Comparison of ENCODE assay signal across 8 cellular contexts in genomic region chr15:90001062-90001682, GRCh38. TPM values are rescaled to one million over a fixed set of nuclear protein-coding genes. Genes with fewer than 3 reads are reported as not detected.
A peak's percentile ranks its signal among the peaks of the same experiment; 100 is the strongest.
DNase-seq lines count a peak whose midpoint lies in the region; ATAC-seq, FAIRE-seq and TF ChIP-seq lines count a peak whose summit lies in the region.

Gene ZNF710 (plus strand): TSS chr15:90001324. CDS start chr15:90067138, 65,814 bp downstream.

- peak within 1 kb of the TSS; percentile 87 for H3K27ac Mint-ChIP-seq in activated CD8-positive, alpha-beta memory T cell treated with anti-CD3 and anti-CD28 coated beads, Interleukin-2, amount 10 ng/mL, durations not matched to agents 7 days and 5 days

- TF ChIP-seq POLR2A in esophagus muscularis mucosa (IDR thresholded peaks at IDR 0.05; ENCODE audit: low read depth) (no peak), suprapubic skin (IDR thresholded peaks at IDR 0.05) (no peak)

- no peaks in the 10 kb centered on the region for H3K36me3 ChIP-seq in esophagus muscularis mucosa
- H3K36me3 ChIP-seq in suprapubic skin, result no peaks in the 10 kb centered on the region

- under 1% methylated on average over 14 of the region's 42 CpGs for WGBS in esophagus muscularis mucosa
- under 1% methylated on average over 13 of the region's 42 CpGs for WGBS in suprapubic skin

- H3K4me3 Mint-ChIP-seq in activated CD8-positive, alpha-beta memory T cell treated with anti-CD3 and anti-CD28 coated beads, Interleukin-2, amount 10 ng/mL, durations not matched to agents 7 days and 5 days, result peak within 1 kb of the TSS; percentile 86

- CTCF ChIA-PET in activated CD8-positive, alpha-beta memory T cell treated with anti-CD3 and anti-CD28 coated beads, Interleukin-2, amount 10 ng/mL, durations not matched to agents 7 days and 5 days (lab: Charles Lee), result no interaction called here

- H3K4me1 Mint-ChIP-seq in activated CD8-positive, alpha-beta memory T cell treated with anti-CD3 and anti-CD28 coated beads, Interleukin-2, amount 10 ng/mL, durations not matched to agents 7 days and 5 days, result peaks cover 33% of the 10 kb centered on the region

- intact Hi-C loops in esophagus muscularis mucosa (cut with DNase I), result loop anchor here (5.0 kb wide), 1 partner anchor 66 kb away; no protein-coding TSS in a partner anchor

- H3K27me3 ChIP-seq in esophagus muscularis mucosa, result no peaks in the 10 kb centered on the region
- no peaks in the 10 kb centered on the region for H3K27me3 ChIP-seq in mononuclear cell (ENCODE audit: insufficient read depth, low read length)
- no peaks in the 10 kb centered on the region for H3K27me3 ChIP-seq in suprapubic skin

- TF ChIP-seq EP300 in esophagus muscularis mucosa (IDR thresholded peaks at IDR 0.05) (no peak), suprapubic skin (IDR thresholded peaks at IDR 0.05) (no peak)

- TF ChIP-seq CTCF in D721Med (IDR thresholded peaks at IDR 0.05; ENCODE audit: insufficient read depth, missing control alignments) (no peak), esophagus muscularis mucosa (IDR thresholded peaks at IDR 0.05) (no peak), suprapubic skin (IDR thresholded peaks at IDR 0.05) (no peak)

- no peaks in the 10 kb centered on the region for H3K9me3 Mint-ChIP-seq in activated CD8-positive, alpha-beta memory T cell treated with anti-CD3 and anti-CD28 coated beads, Interleukin-2, amount 10 ng/mL, durations not matched to agents 7 days and 5 days (ENCODE audit: low read depth)

- no peaks in the 10 kb centered on the region for H3K9me3 ChIP-seq in esophagus muscularis mucosa
- H3K9me3 ChIP-seq in mononuclear cell (ENCODE audit: low read depth, low read length), result no peaks in the 10 kb centered on the region
- H3K9me3 ChIP-seq in suprapubic skin, result no peaks in the 10 kb centered on the region

- FAIRE-seq in D721Med (lab: Jason Lieb, UNC), result no peak

- peak within 1 kb of the TSS; percentile 87 to 97 (median 90) for H3K4me3 ChIP-seq in esophagus muscularis mucosa
- H3K4me3 ChIP-seq in mononuclear cell (ENCODE audit: low read length), result peak within 1 kb of the TSS; percentile 87
- H3K4me3 ChIP-seq in suprapubic skin, result peak within 1 kb of the TSS; percentile 91

- peak within 1 kb of the TSS; percentile 88 to 93 (median 90) for H3K27ac ChIP-seq in esophagus muscularis mucosa (replicated peaks in 1 of 4)
- H3K27ac ChIP-seq in suprapubic skin, result peak within 1 kb of the TSS; percentile 97

- peak; percentile 30 for ATAC-seq in GM21423 (IDR thresholded peaks at IDR 0.05; ENCODE audit: unreplicated experiment)
- ATAC-seq in activated CD8-positive, alpha-beta memory T cell treated with anti-CD3 and anti-CD28 coated beads, Interleukin-2, amount 10 ng/mL, durations not matched to agents 7 days and 5 days, result peak; percentile 48
- ATAC-seq in HG03095 (IDR thresholded peaks at IDR 0.05; ENCODE audit: unreplicated experiment), result no peak

- H3K4me1 ChIP-seq in esophagus muscularis mucosa, result peaks cover 24 to 57% (median 56%) of the 10 kb centered on the region in 4 donors
- peaks cover 67% of the 10 kb centered on the region for H3K4me1 ChIP-seq in mononuclear cell (ENCODE audit: insufficient read depth, low read length)
- peaks cover 62% of the 10 kb centered on the region for H3K4me1 ChIP-seq in suprapubic skin

- peaks cover 3% of the 10 kb centered on the region for H3K27me3 Mint-ChIP-seq in activated CD8-positive, alpha-beta memory T cell treated with anti-CD3 and anti-CD28 coated beads, Interleukin-2, amount 10 ng/mL, durations not matched to agents 7 days and 5 days

- DNase-seq in D721Med (ENCODE audit: insufficient read length, low spot score), result peak; percentile 49
- DNase-seq in NCI-H1694 treated with DMSO at 0.1 percent for 48 hours (lab: John Stamatoyannopoulos, UW), result peak; percentile 29
- peak; percentile 54 for DNase-seq in activated CD8-positive, alpha-beta memory T cell treated with anti-CD3 and anti-CD28 coated beads, Interleukin-2, amount 10 ng/mL, durations not matched to agents 7 days and 5 days
- no peak for DNase-seq in esophagus muscularis mucosa (ENCODE audit: extremely low spot score)
- DNase-seq in suprapubic skin (ENCODE audit: low spot score in 2 of 2), result peak in 1 of 2 donors; percentile 69

- H3K36me3 Mint-ChIP-seq in activated CD8-positive, alpha-beta memory T cell treated with anti-CD3 and anti-CD28 coated beads, Interleukin-2, amount 10 ng/mL, durations not matched to agents 7 days and 5 days, result peaks cover 4% of the 10 kb centered on the region

RNA-seq across cellular contexts. Expression of gene ZNF710, which starts in this region (rescaled TPM):
- total RNA-seq in activated CD8-positive, alpha-beta memory T cell treated with anti-CD3 and anti-CD28 coated beads, Interleukin-2, amount 10 ng/mL, durations not matched to agents 7 days and 5 days, result 10 to 100 TPM; 14.1 to 16.6 TPM
- total RNA-seq in esophagus muscularis mucosa (10 to 100 TPM in 2 of 4 donors, 1 to 10 TPM in 2; 6.6 to 13.8 (median 10.1) TPM), mononuclear cell (9.1 TPM), suprapubic skin (10 to 100 TPM; 19.2 to 32.1 (median 25.0) TPM)
